ENCODE assay signal across 17 cellular contexts in genomic region chr5:176846335-176847140, GRCh38. TPM values are rescaled to one million over a fixed set of nuclear protein-coding genes. Genes with fewer than 3 reads are reported as not detected.
DNase-seq lines count a peak whose midpoint lies in the region; FAIRE-seq and TF ChIP-seq lines count a peak whose summit lies in the region.
"Had no signal": no experiment of that assay in that cellular context is flagged by ENCODE, and none has a peak within 500 bp of the region (broad histone marks: within the 10 kb centered on the region; RNA-seq: fewer than 3 reads in every experiment).

No MANE protein-coding gene starts in this region.

- H2BK15ac ChIP-seq in neuronal stem cell (ENCODE audit: low read length): peak overlapping the region; percentile 97

- no peak overlapping the region for H4K91ac ChIP-seq in neuronal stem cell (ENCODE audit: low read depth, low read length, poor library complexity)

- H3K4me1 ChIP-seq in neuronal stem cell (ENCODE audit: control insufficient read depth in 2 of 2, insufficient read depth in 1 of 2, low read depth in 1 of 2, low read length in 2 of 2): peaks cover 0 to 14% of the 10 kb centered on the region in 2 donors
- H3K4me1 ChIP-seq: body of pancreas, upper lobe of left lung had no signal

- peak overlapping the region; percentile 85 for H3K23ac ChIP-seq in neuronal stem cell (ENCODE audit: low read depth, low read length, poor library complexity)

- DNase-seq in NCI-H510A treated with DMSO at 0.1 percent for 48 hours (lab: John Stamatoyannopoulos, UW) (peak; percentile 12), NCI-H510A (lab: John Stamatoyannopoulos, UW) (no peak), H54 (ENCODE audit: insufficient read length, low spot score) (peak; percentile 79), amniotic epithelial cell (ENCODE audit: low read depth) (peak; percentile 9), neuronal stem cell (ENCODE audit: low spot score) (no peak), 8988T (no peak), GM12892 (ENCODE audit: insufficient read length) (no peak), DMS114 treated with DMSO at 0.1 percent for 48 hours (lab: John Stamatoyannopoulos, UW; ENCODE audit: unreplicated experiment) (no peak)
- DNase-seq: ACHN; activated naive CD4-positive, alpha-beta T cell treated with anti-CD3 and anti-CD28 coated beads for 36 hours; body of pancreas; GF-D8; glutamatergic neuron; NCI-H1694 treated with DMSO at 0.1 percent for 48 hours; NCI-H446 treated with DMSO at 0.1 percent for 48 hours had no signal

- no peak overlapping the region for H3K9ac ChIP-seq in neuronal stem cell (ENCODE audit: low read depth, low read length, poor library complexity)

- H3K4me3 ChIP-seq in neuronal stem cell (ENCODE audit: low read length in 2 of 2): no peak overlapping the region
- H3K4me3 ChIP-seq: body of pancreas, upper lobe of left lung had no signal

- H3K27ac ChIP-seq in neuronal stem cell (replicated peaks; ENCODE audit: low read length): no peak overlapping the region
- H3K27ac ChIP-seq: body of pancreas, HL-60, upper lobe of left lung had no signal

- H3K4ac ChIP-seq in neuronal stem cell (ENCODE audit: low read length): no peak overlapping the region

- H3K36me3 ChIP-seq in neuronal stem cell (replicated peaks in 1 of 2; ENCODE audit: control insufficient read depth in 2 of 2, insufficient read depth in 2 of 2, low read length in 2 of 2): no peaks in the 10 kb centered on the region
- H3K36me3 ChIP-seq: upper lobe of left lung had no signal

- FAIRE-seq in H54 (lab: Jason Lieb, UNC) (no peak), GM12892 (lab: Jason Lieb, UNC) (no peak)

- TF ChIP-seq POLR2A in H54 (IDR thresholded peaks at IDR 0.05; ENCODE audit: low read depth, low read length) (no peak), GM12892 (IDR thresholded peaks at IDR 0.05; ENCODE audit: low read depth, low read length) (no peak)

- peak overlapping the region; percentile 90 for H2AK5ac ChIP-seq in neuronal stem cell (ENCODE audit: low read depth, low read length)

- no peak overlapping the region for H2BK5ac ChIP-seq in neuronal stem cell (ENCODE audit: low read length)

- no peak overlapping the region for H3K4me2 ChIP-seq in neuronal stem cell (ENCODE audit: insufficient read depth, low read length, poor library complexity, severe bottlenecking)

- peak overlapping the region; percentile 80 for H3K18ac ChIP-seq in neuronal stem cell (ENCODE audit: low read length)

- H2BK120ac ChIP-seq in neuronal stem cell (ENCODE audit: low read depth, low read length): no peak overlapping the region

- H4K8ac ChIP-seq in neuronal stem cell (ENCODE audit: low read depth, low read length): no peak overlapping the region

- no peaks in the 10 kb centered on the region for H3K9me3 ChIP-seq in neuronal stem cell (replicated peaks in 1 of 2; ENCODE audit: control insufficient read depth in 2 of 2, insufficient read depth in 1 of 2, low read depth in 1 of 2, low read length in 2 of 2)
- H3K9me3 ChIP-seq: body of pancreas, upper lobe of left lung had no signal

- H2BK12ac ChIP-seq in neuronal stem cell (ENCODE audit: low read length): peak overlapping the region; percentile 94

- H3K27me3 ChIP-seq in neuronal stem cell (ENCODE audit: control insufficient read depth in 3 of 3, insufficient read depth in 3 of 3, low read depth in 1 of 3, low read length in 3 of 3): peaks cover 0 to 62% (median 0%) of the 10 kb centered on the region in 3 experiments

- no peak overlapping the region for H2AFZ ChIP-seq in neuronal stem cell (ENCODE audit: low read length)

- H3K79me1 ChIP-seq in neuronal stem cell (ENCODE audit: low read depth, low read length): peaks cover 2% of the 10 kb centered on the region

- WGBS in neuronal stem cell (ENCODE audit: extremely low coverage in 2 of 2, insufficient read length in 2 of 2, insufficient replicate concordance in 1 of 2), 2 donors: no CpG with 5 or more reads among the region's 24 CpGs

- H3K14ac ChIP-seq in neuronal stem cell (ENCODE audit: low read length): peak overlapping the region; percentile 89

RNA-seq across cellular contexts. Expression of gene UNC5A, which starts 36.2 kb away (rescaled TPM):
- polyA plus RNA-seq in neuronal stem cell (2013, experiment 1 of 2): 1.3 TPM
- 1.4 TPM for polyA plus RNA-seq in neuronal stem cell (2013, experiment 2 of 2)
- polyA plus RNA-seq in GM12892 (2012; ENCODE audit: missing spikeins): not detected

RNA-seq across cellular contexts. Expression of gene HK3, which starts 52.6 kb away (rescaled TPM):
- not detected for polyA plus RNA-seq in neuronal stem cell (2013, experiment 1 of 2)
- 0.01 TPM for polyA plus RNA-seq in neuronal stem cell (2013, experiment 2 of 2)
- polyA plus RNA-seq in GM12892 (2012; ENCODE audit: missing spikeins): 1.0 TPM

Comparison
In these comparisons a context has a peak if more than half of its experiments do, and no peak if none do; other contexts are left out.
1. DNase-seq: peak in NCI-H510A treated with DMSO at 0.1 percent for 48 hours (single experiment), H54 (single experiment) and amniotic epithelial cell (single experiment); none in NCI-H510A (single experiment), neuronal stem cell (single experiment), 8988T (single experiment), GM12892 (single experiment) and DMS114 treated with DMSO at 0.1 percent for 48 hours (single experiment).